ENCODE assay signal across 34 cellular contexts in genomic region chr11:60810151-60810550, GRCh38. TPM values are rescaled to one million over a fixed set of nuclear protein-coding genes. Genes with fewer than 3 reads are reported as not detected.
"Had no signal": no experiment of that assay in that cellular context is flagged by ENCODE, and none has a peak within 500 bp of the region (broad histone marks: within the 10 kb centered on the region; RNA-seq: fewer than 3 reads in every experiment).

No MANE protein-coding gene starts in this region.

- H3K27ac Mint-ChIP-seq: activated CD4-positive, alpha-beta memory T cell treated with anti-CD3 and anti-CD28 coated beads, Interleukin-2, amount 10 ng/mL, durations not matched to agents 7 days and 5 days; activated CD4-positive, alpha-beta T cell treated with anti-CD3 and anti-CD28 coated beads, Interleukin-2, amount 10 ng/mL, durations not matched to agents 7 days and 5 days; activated naive CD4-positive, alpha-beta T cell treated with anti-CD3 and anti-CD28 coated beads, Interleukin-2, amount 10 ng/mL, durations not matched to agents 7 days and 5 days; activated naive CD4-positive, alpha-beta T cell treated with anti-CD3 and anti-CD28 coated beads, Interleukin-2, amount 50 U/mL, for 72 hours; activated naive CD8-positive, alpha-beta T cell treated with anti-CD3 and anti-CD28 coated beads, Interleukin-2, amount 10 ng/mL, durations not matched to agents 7 days and 5 days; activated T-cell treated with anti-CD3 and anti-CD28 coated beads, Interleukin-2, amount 50 U/mL, for 24 hours; activated T-cell treated with anti-CD3 and anti-CD28 coated beads, Interleukin-2, amount 50 U/mL, for 72 hours; brain; effector memory CD8-positive, alpha-beta T cell; WTC11 had no signal

- H3K4me1 Mint-ChIP-seq: activated CD4-positive, alpha-beta memory T cell treated with anti-CD3 and anti-CD28 coated beads, Interleukin-2, amount 10 ng/mL, durations not matched to agents 7 days and 5 days; brain; WTC11 had no signal

- ATAC-seq: activated naive CD4-positive, alpha-beta T cell treated with anti-CD3 and anti-CD28 coated beads, Interleukin-2, amount 50 U/mL, for 72 hours; activated T-cell treated with anti-CD3 and anti-CD28 coated beads, Interleukin-2, amount 50 U/mL, for 72 hours; effector memory CD8-positive, alpha-beta T cell; gastroesophageal sphincter; WTC11 had no signal

- H3K27me3 ChIP-seq: ascending aorta, breast epithelium, cardiac muscle cell had no signal

- H3K9me3 ChIP-seq: ascending aorta, breast epithelium, esophagus squamous epithelium, gastroesophageal sphincter had no signal

- H3K4me3 Mint-ChIP-seq: activated CD4-positive, alpha-beta memory T cell treated with anti-CD3 and anti-CD28 coated beads, Interleukin-2, amount 10 ng/mL, durations not matched to agents 7 days and 5 days; activated CD4-positive, alpha-beta T cell treated with anti-CD3 and anti-CD28 coated beads, Interleukin-2, amount 10 ng/mL, durations not matched to agents 7 days and 5 days; activated naive CD4-positive, alpha-beta T cell treated with anti-CD3 and anti-CD28 coated beads, Interleukin-2, amount 10 ng/mL, durations not matched to agents 7 days and 5 days; activated naive CD8-positive, alpha-beta T cell treated with anti-CD3 and anti-CD28 coated beads, Interleukin-2, amount 10 ng/mL, durations not matched to agents 7 days and 5 days; activated T-cell treated with anti-CD3 and anti-CD28 coated beads, Interleukin-2, amount 50 U/mL, for 24 hours; activated T-cell treated with anti-CD3 and anti-CD28 coated beads, Interleukin-2, amount 50 U/mL, for 72 hours; brain; effector memory CD8-positive, alpha-beta T cell; WTC11 had no signal

- H3K9me3 Mint-ChIP-seq: activated CD4-positive, alpha-beta memory T cell treated with anti-CD3 and anti-CD28 coated beads, Interleukin-2, amount 10 ng/mL, durations not matched to agents 7 days and 5 days; activated CD4-positive, alpha-beta T cell treated with anti-CD3 and anti-CD28 coated beads, Interleukin-2, amount 10 ng/mL, durations not matched to agents 7 days and 5 days; activated naive CD4-positive, alpha-beta T cell treated with anti-CD3 and anti-CD28 coated beads, Interleukin-2, amount 10 ng/mL, durations not matched to agents 7 days and 5 days; activated naive CD4-positive, alpha-beta T cell treated with anti-CD3 and anti-CD28 coated beads, Interleukin-2, amount 50 U/mL, for 72 hours; activated naive CD8-positive, alpha-beta T cell treated with anti-CD3 and anti-CD28 coated beads, Interleukin-2, amount 10 ng/mL, durations not matched to agents 7 days and 5 days; activated T-cell treated with anti-CD3 and anti-CD28 coated beads, Interleukin-2, amount 50 U/mL, for 24 hours; activated T-cell treated with anti-CD3 and anti-CD28 coated beads, Interleukin-2, amount 50 U/mL, for 72 hours; effector memory CD8-positive, alpha-beta T cell had no signal

- DNase-seq: activated CD4-positive, alpha-beta memory T cell treated with anti-CD3 and anti-CD28 coated beads, Interleukin-2, amount 10 ng/mL, durations not matched to agents 7 days and 5 days; activated CD4-positive, alpha-beta T cell treated with anti-CD3 and anti-CD28 coated beads for 1 hour; activated CD4-positive, alpha-beta T cell treated with anti-CD3 and anti-CD28 coated beads for 4 hours; activated CD4-positive, alpha-beta T cell treated with anti-CD3 and anti-CD28 coated beads, Interleukin-2, amount 10 ng/mL, durations not matched to agents 7 days and 5 days; activated CD4-positive, alpha-beta T cell treated with anti-CD3 and anti-CD28 coated beads, Interleukin-2, amount 50 U/mL, for 4 hours; activated CD8-positive, alpha-beta memory T cell treated with anti-CD3 and anti-CD28 coated beads, Interleukin-2, amount 50 U/mL, for 48 hours; activated gamma-delta T cell; activated naive CD4-positive, alpha-beta T cell; activated naive CD4-positive, alpha-beta T cell treated with anti-CD3 and anti-CD28 coated beads, Interleukin-2, amount 10 ng/mL, durations not matched to agents 7 days and 5 days; activated naive CD8-positive, alpha-beta T cell treated with anti-CD3 and anti-CD28 coated beads, Interleukin-2, amount 10 ng/mL, durations not matched to agents 7 days and 5 days; activated T-cell treated with anti-CD3 and anti-CD28 coated beads for 4 hours; activated T-cell treated with anti-CD3 and anti-CD28 coated beads, Interleukin-2, amount 50 U/mL, for 24 hours; activated T-cell treated with anti-CD3 and anti-CD28 coated beads, Interleukin-2, amount 50 U/mL, for 72 hours; central memory CD4-positive, alpha-beta T cell; cerebellar nuclear complex; cortex of kidney; effector CD4-positive, alpha-beta T cell; effector memory CD8-positive, alpha-beta T cell; esophagus squamous epithelium; foreskin melanocyte; T-helper 2 cell had no signal

- H3K27ac ChIP-seq: ascending aorta, breast epithelium, cardiac muscle cell, epithelial cell of prostate, esophagus squamous epithelium, gastroesophageal sphincter, VCaP had no signal

- H3K4me1 ChIP-seq: ascending aorta, breast epithelium, gastroesophageal sphincter had no signal

- H3K4me3 ChIP-seq: ascending aorta, breast epithelium, cardiac muscle cell, esophagus squamous epithelium, gastroesophageal sphincter had no signal

- H3K36me3 ChIP-seq: ascending aorta, breast epithelium, cardiac muscle cell, esophagus squamous epithelium, gastroesophageal sphincter had no signal

- H3K36me3 Mint-ChIP-seq: activated naive CD4-positive, alpha-beta T cell treated with anti-CD3 and anti-CD28 coated beads, Interleukin-2, amount 10 ng/mL, durations not matched to agents 7 days and 5 days; activated naive CD4-positive, alpha-beta T cell treated with anti-CD3 and anti-CD28 coated beads, Interleukin-2, amount 50 U/mL, for 72 hours; activated naive CD8-positive, alpha-beta T cell treated with anti-CD3 and anti-CD28 coated beads, Interleukin-2, amount 10 ng/mL, durations not matched to agents 7 days and 5 days; brain had no signal

- H3K27me3 Mint-ChIP-seq: activated T-cell treated with anti-CD3 and anti-CD28 coated beads, Interleukin-2, amount 50 U/mL, for 24 hours had no signal

RNA-seq across cellular contexts. Expression of gene MS4A10, which starts 25.0 kb away (rescaled TPM):
- total RNA-seq: activated CD4-positive, alpha-beta memory T cell treated with anti-CD3 and anti-CD28 coated beads, Interleukin-2, amount 10 ng/mL, durations not matched to agents 7 days and 5 days; activated CD4-positive, alpha-beta T cell treated with anti-CD3 and anti-CD28 coated beads, Interleukin-2, amount 10 ng/mL, durations not matched to agents 7 days and 5 days; activated naive CD4-positive, alpha-beta T cell treated with anti-CD3 and anti-CD28 coated beads, Interleukin-2, amount 50 U/mL, for 72 hours; activated naive CD8-positive, alpha-beta T cell treated with anti-CD3 and anti-CD28 coated beads, Interleukin-2, amount 10 ng/mL, durations not matched to agents 7 days and 5 days; activated T-cell treated with anti-CD3 and anti-CD28 coated beads, Interleukin-2, amount 50 U/mL, for 72 hours; ascending aorta; breast epithelium; cardiac muscle cell; dermis blood vessel endothelial cell; esophagus squamous epithelium; fibroblast of lung; fibroblast of villous mesenchyme; gastroesophageal sphincter; T-helper 1 cell treated with Interleukin-12 subunit alpha and Interleukin-12 subunit beta and Interleukin-4 antibody, amounts not matched to agents 30 ng/mL and 1 ng/mL, for 36 hours; WTC11 had no signal

RNA-seq across cellular contexts. Expression of gene PTGDR2, which starts 45.6 kb away (rescaled TPM):
- total RNA-seq: ascending aorta, dermis blood vessel endothelial cell, fibroblast of villous mesenchyme had no signal

RNA-seq across cellular contexts. Expression of gene MS4A15, which starts 53.5 kb away (rescaled TPM):
- total RNA-seq: activated CD4-positive, alpha-beta memory T cell treated with anti-CD3 and anti-CD28 coated beads, Interleukin-2, amount 10 ng/mL, durations not matched to agents 7 days and 5 days; activated CD4-positive, alpha-beta T cell treated with anti-CD3 and anti-CD28 coated beads, Interleukin-2, amount 10 ng/mL, durations not matched to agents 7 days and 5 days; activated naive CD4-positive, alpha-beta T cell treated with anti-CD3 and anti-CD28 coated beads, Interleukin-2, amount 50 U/mL, for 72 hours; activated naive CD8-positive, alpha-beta T cell treated with anti-CD3 and anti-CD28 coated beads, Interleukin-2, amount 10 ng/mL, durations not matched to agents 7 days and 5 days; activated T-cell treated with anti-CD3 and anti-CD28 coated beads, Interleukin-2, amount 50 U/mL, for 72 hours; ascending aorta; breast epithelium; cardiac muscle cell; dermis blood vessel endothelial cell; esophagus squamous epithelium; fibroblast of lung; fibroblast of villous mesenchyme; gastroesophageal sphincter; T-helper 1 cell treated with Interleukin-12 subunit alpha and Interleukin-12 subunit beta and Interleukin-4 antibody, amounts not matched to agents 30 ng/mL and 1 ng/mL, for 36 hours had no signal

RNA-seq across cellular contexts. Expression of gene ZP1, which starts 57.2 kb away (rescaled TPM):
- total RNA-seq: activated CD4-positive, alpha-beta T cell treated with anti-CD3 and anti-CD28 coated beads, Interleukin-2, amount 10 ng/mL, durations not matched to agents 7 days and 5 days; activated naive CD4-positive, alpha-beta T cell treated with anti-CD3 and anti-CD28 coated beads, Interleukin-2, amount 50 U/mL, for 72 hours; activated T-cell treated with anti-CD3 and anti-CD28 coated beads, Interleukin-2, amount 50 U/mL, for 72 hours; ascending aorta; cardiac muscle cell; dermis blood vessel endothelial cell; esophagus squamous epithelium; fibroblast of lung; fibroblast of villous mesenchyme; gastroesophageal sphincter; T-helper 1 cell treated with Interleukin-12 subunit alpha and Interleukin-12 subunit beta and Interleukin-4 antibody, amounts not matched to agents 30 ng/mL and 1 ng/mL, for 36 hours; WTC11 had no signal
